Comparison of ENCODE assay signal across 19 cellular contexts in genomic region chr3:21142949-21143348, GRCh38.
"Had no signal": no experiment of that assay in that cellular context is flagged by ENCODE, and none has a peak within 500 bp of the region (broad histone marks: within the 10 kb centered on the region; RNA-seq: fewer than 3 reads in every experiment).

No MANE protein-coding gene starts in this region.

- ATAC-seq: gastrocnemius medialis; heart right ventricle; left ventricle myocardium superior; natural killer cell treated with Interleukin-12 subunit alpha and Interleukin-12 subunit beta and Interleukin-15 and Interleukin-18, amount 100 ng/mL, for 72 hours; pancreas; right lobe of liver; stimulated activated effector memory CD8-positive, alpha-beta T cell treated with anti-CD3 and anti-CD28 coated beads, Interleukin-12 subunit alpha, Interleukin-12 subunit beta, amount 100 ng/mL, for 72 hours; stimulated activated naive CD8-positive, alpha-beta T cell treated with anti-CD3 and anti-CD28 coated beads, Interleukin-15, Interleukin-2, amounts not matched to agents 100 U/mL and 50 U/mL, for 24 hours had no signal

- DNase-seq: cortex of kidney; dorsolateral prefrontal cortex; effector CD8-positive, alpha-beta T cell; gastrocnemius medialis; heart right ventricle; hypothalamus; left ventricle myocardium superior; mesenchymal stem cell; midbrain; occipital lobe; pancreas; right lobe of liver; stimulated activated CD4-positive, alpha-beta T cell treated with anti-CD3 and anti-CD28 coated beads, Interleukin-4, amount 100 ng/mL, for 1 hour; stimulated activated CD8-positive, alpha-beta memory T cell treated with anti-CD3 and anti-CD28 coated beads, Interleukin-4, amount 100 ng/mL, for 48 hours; stimulated activated naive CD8-positive, alpha-beta T cell treated with anti-CD3 and anti-CD28 coated beads, Interleukin-15, Interleukin-2, amounts not matched to agents 100 U/mL and 50 U/mL, for 24 hours had no signal

- H3K36me3 Mint-ChIP-seq: natural killer cell treated with Interleukin-12 subunit alpha and Interleukin-12 subunit beta and Interleukin-15 and Interleukin-18, amount 100 ng/mL, for 72 hours; stimulated activated effector memory CD8-positive, alpha-beta T cell treated with anti-CD3 and anti-CD28 coated beads, Interleukin-12 subunit alpha, Interleukin-12 subunit beta, amount 100 ng/mL, for 72 hours; type B pancreatic cell had no signal

- H3K4me3 Mint-ChIP-seq: natural killer cell treated with Interleukin-12 subunit alpha and Interleukin-12 subunit beta and Interleukin-15 and Interleukin-18, amount 100 ng/mL, for 72 hours; stimulated activated effector memory CD8-positive, alpha-beta T cell treated with anti-CD3 and anti-CD28 coated beads, Interleukin-12 subunit alpha, Interleukin-12 subunit beta, amount 100 ng/mL, for 72 hours; type B pancreatic cell had no signal

- H3K4me1 Mint-ChIP-seq: stimulated activated effector memory CD8-positive, alpha-beta T cell treated with anti-CD3 and anti-CD28 coated beads, Interleukin-12 subunit alpha, Interleukin-12 subunit beta, amount 100 ng/mL, for 72 hours had no signal

- H3K27me3 Mint-ChIP-seq: natural killer cell treated with Interleukin-12 subunit alpha and Interleukin-12 subunit beta and Interleukin-15 and Interleukin-18, amount 100 ng/mL, for 72 hours; progenitor cell of endocrine pancreas; type B pancreatic cell had no signal

- H3K27ac Mint-ChIP-seq: natural killer cell treated with Interleukin-12 subunit alpha and Interleukin-12 subunit beta and Interleukin-15 and Interleukin-18, amount 100 ng/mL, for 72 hours; progenitor cell of endocrine pancreas; stimulated activated effector memory CD8-positive, alpha-beta T cell treated with anti-CD3 and anti-CD28 coated beads, Interleukin-12 subunit alpha, Interleukin-12 subunit beta, amount 100 ng/mL, for 72 hours; type B pancreatic cell had no signal
